In the genomic region with DNA sequence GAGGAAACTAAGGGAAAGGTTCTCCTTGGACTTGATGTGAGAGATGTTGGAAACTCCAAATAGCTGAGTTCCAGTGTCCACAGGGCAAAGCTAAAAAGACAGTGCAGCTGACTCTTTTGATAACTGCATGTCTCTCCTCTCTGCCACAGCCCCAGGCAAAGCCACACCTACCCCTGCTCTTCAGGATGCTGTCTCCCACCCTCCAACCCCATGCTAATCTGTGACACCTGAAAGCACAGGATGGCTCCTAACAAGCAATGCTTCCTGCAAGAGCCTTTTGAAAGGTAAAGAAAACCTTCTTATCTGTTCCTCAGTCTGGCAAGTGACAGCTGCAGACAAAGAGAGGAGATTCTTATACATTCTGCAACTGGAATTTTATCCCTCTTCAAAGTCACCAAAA, we compare ENCODE assay signal across 25 cellular contexts.
"Had no signal": no experiment of that assay in that cellular context is flagged by ENCODE, and none has a peak within 500 bp of the region (broad histone marks: within the 10 kb centered on the region; RNA-seq: fewer than 3 reads in every experiment).

No MANE protein-coding gene starts in this region.

- ATAC-seq: activated CD4-positive, alpha-beta T cell treated with anti-CD3 and anti-CD28 coated beads for 36 hours; activated CD8-positive, alpha-beta T cell treated with anti-CD3 and anti-CD28 coated beads for 36 hours; activated T-cell treated with anti-CD3 and anti-CD28 coated beads, Interleukin-2, amount 50 U/mL, for 72 hours; Panc1; Right ventricle myocardium inferior had no signal

- H3K27me3 ChIP-seq: adrenal gland, breast epithelium had no signal

- H3K4me3 ChIP-seq: adrenal gland, breast epithelium, SK-N-MC had no signal

- DNase-seq: activated CD4-positive, alpha-beta T cell treated with anti-CD3 and anti-CD28 coated beads for 36 hours; activated CD4-positive, alpha-beta T cell treated with anti-CD3 and anti-CD28 coated beads, Interleukin-2, amount 50 U/mL, for 1 hour; activated CD8-positive, alpha-beta memory T cell treated with anti-CD3 and anti-CD28 coated beads, Interleukin-2, amount 50 U/mL, for 4 hours; activated CD8-positive, alpha-beta T cell treated with anti-CD3 and anti-CD28 coated beads for 36 hours; activated naive CD4-positive, alpha-beta T cell treated with anti-CD3 and anti-CD28 coated beads, Interleukin-2, amount 50 U/mL, for 16 hours; activated naive CD8-positive, alpha-beta T cell treated with anti-CD3 and anti-CD28 coated beads, Interleukin-2, amount 10 ng/mL, durations not matched to agents 7 days and 5 days; activated T-cell treated with anti-CD3 and anti-CD28 coated beads, Interleukin-2, amount 50 U/mL, for 72 hours; adrenal gland; aorta; central memory CD4-positive, alpha-beta T cell; NCI-H1105 treated with DMSO at 0.1 percent for 48 hours; NCI-H1436 treated with DMSO at 0.1 percent for 48 hours; NCI-H187; NCI-H2081; NCI-H2171 treated with DMSO at 0.1 percent for 48 hours; NCI-H345; NCI-H510A; NCI-H526 treated with DMSO at 0.1 percent for 48 hours; NCI-H82; RPMI8226; T-helper 1 cell had no signal
